In genomic region chr20:35618032-35618371, GRCh38 we compare ENCODE assay signal across 9 cellular contexts. TPM values are rescaled to one million over a fixed set of nuclear protein-coding genes. Genes with fewer than 3 reads are reported as not detected.
A peak's percentile ranks its signal among the peaks of the same experiment; 100 is the strongest.
DNase-seq lines count a peak whose midpoint lies in the region; ATAC-seq and TF ChIP-seq lines count a peak whose summit lies in the region.
"Had no signal": no experiment of that assay in that cellular context is flagged by ENCODE, and none has a peak within 500 bp of the region (broad histone marks: within the 10 kb centered on the region; RNA-seq: fewer than 3 reads in every experiment).

No MANE protein-coding gene starts in this region.

- no peaks in the 10 kb centered on the region for H3K9me3 ChIP-seq in tibial nerve

- H3K36me3 Mint-ChIP-seq in activated T-cell treated with anti-CD3 and anti-CD28 coated beads, Interleukin-2, amount 50 U/mL, for 72 hours (ENCODE audit: insufficient read depth in 2 of 2): peaks cover 0 to 2% of the 10 kb centered on the region in 2 donors
- H3K36me3 Mint-ChIP-seq in activated naive CD8-positive, alpha-beta T cell treated with anti-CD3 and anti-CD28 coated beads, Interleukin-2, amount 50 U/mL, for 24 hours (ENCODE audit: low read depth): no peaks in the 10 kb centered on the region

- peaks cover 1% of the 10 kb centered on the region for H3K36me3 ChIP-seq in kidney epithelial cell (ENCODE audit: control insufficient read depth, insufficient read depth, low read length)
- H3K36me3 ChIP-seq in tibial nerve: peaks cover 0 to 22% (median 0%) of the 10 kb centered on the region in 3 donors

- no peak for DNase-seq in activated T-cell treated with anti-CD3 and anti-CD28 coated beads, Interleukin-2, amount 50 U/mL, for 72 hours
- no peak for DNase-seq in activated T-cell treated with anti-CD3 and anti-CD28 coated beads, Interleukin-2, amount 50 U/mL, for 1 hour
- DNase-seq in activated naive CD8-positive, alpha-beta T cell treated with anti-CD3 and anti-CD28 coated beads, Interleukin-2, amount 50 U/mL, for 24 hours: no peak
- DNase-seq in kidney epithelial cell (ENCODE audit: low read depth): no peak
- no peak for DNase-seq in tibial nerve (ENCODE audit: low spot score in 2 of 2)
- DNase-seq in AG08396 (ENCODE audit: low spot score): no peak
- DNase-seq in NCI-H446 (lab: John Stamatoyannopoulos, UW): no peak
- DNase-seq: NCI-H187 treated with DMSO at 0.1 percent for 48 hours had no signal

- WGBS in tibial nerve, 2 donors: 34 to 37% methylated on average over 3 of the region's 3 CpGs

- H3K9me3 Mint-ChIP-seq in activated T-cell treated with anti-CD3 and anti-CD28 coated beads, Interleukin-2, amount 50 U/mL, for 72 hours: no peaks in the 10 kb centered on the region
- H3K9me3 Mint-ChIP-seq in activated naive CD8-positive, alpha-beta T cell treated with anti-CD3 and anti-CD28 coated beads, Interleukin-2, amount 50 U/mL, for 24 hours: no peaks in the 10 kb centered on the region

- peak overlapping the region; percentile 48 for H3K4me3 ChIP-seq in kidney epithelial cell (ENCODE audit: low read depth, low read length)
- peak overlapping the region; percentile 21 to 75 (median 64) for H3K4me3 ChIP-seq in tibial nerve

- peak overlapping the region in 3 of 4 donors; percentile 73 to 94 (median 81) for H3K27ac ChIP-seq in tibial nerve

- TF ChIP-seq POLR2A in tibial nerve (IDR thresholded peaks at IDR 0.05): no peak

- no peaks in the 10 kb centered on the region for H3K27me3 ChIP-seq in kidney epithelial cell (ENCODE audit: control insufficient read depth, insufficient read depth, low read length)
- H3K27me3 ChIP-seq in tibial nerve: no peaks in the 10 kb centered on the region

- ATAC-seq in activated T-cell treated with anti-CD3 and anti-CD28 coated beads, Interleukin-2, amount 50 U/mL, for 72 hours (replicated peaks in 1 of 2): no peak
- ATAC-seq in activated naive CD8-positive, alpha-beta T cell treated with anti-CD3 and anti-CD28 coated beads, Interleukin-2, amount 50 U/mL, for 24 hours: no peak
- ATAC-seq in GM19397 (IDR thresholded peaks at IDR 0.05; ENCODE audit: unreplicated experiment): no peak

- H3K27ac Mint-ChIP-seq in activated T-cell treated with anti-CD3 and anti-CD28 coated beads, Interleukin-2, amount 50 U/mL, for 72 hours: no peak overlapping the region
- H3K27ac Mint-ChIP-seq in activated naive CD8-positive, alpha-beta T cell treated with anti-CD3 and anti-CD28 coated beads, Interleukin-2, amount 50 U/mL, for 24 hours: peak overlapping the region; percentile 11

- H3K4me1 ChIP-seq in tibial nerve: peaks cover 0 to 41% (median 27%) of the 10 kb centered on the region in 4 donors

- H3K4me1 Mint-ChIP-seq in activated T-cell treated with anti-CD3 and anti-CD28 coated beads, Interleukin-2, amount 50 U/mL, for 72 hours (ENCODE audit: low read depth): peaks cover 67% of the 10 kb centered on the region
- peaks cover 49% of the 10 kb centered on the region for H3K4me1 Mint-ChIP-seq in activated naive CD8-positive, alpha-beta T cell treated with anti-CD3 and anti-CD28 coated beads, Interleukin-2, amount 50 U/mL, for 24 hours

- H3K27me3 Mint-ChIP-seq in activated T-cell treated with anti-CD3 and anti-CD28 coated beads, Interleukin-2, amount 50 U/mL, for 72 hours (ENCODE audit: low read depth): no peaks in the 10 kb centered on the region
- peaks cover 8% of the 10 kb centered on the region for H3K27me3 Mint-ChIP-seq in activated naive CD8-positive, alpha-beta T cell treated with anti-CD3 and anti-CD28 coated beads, Interleukin-2, amount 50 U/mL, for 24 hours

- TF ChIP-seq EP300 in tibial nerve (IDR thresholded peaks at IDR 0.05): no peak

- TF ChIP-seq CTCF in kidney epithelial cell (IDR thresholded peaks at IDR 0.05; ENCODE audit: insufficient read depth, low read length, poor library complexity, severe bottlenecking): no peak
- TF ChIP-seq CTCF in tibial nerve (IDR thresholded peaks at IDR 0.05): no peak

- peak overlapping the region; percentile 80 to 86 for H3K4me3 Mint-ChIP-seq in activated T-cell treated with anti-CD3 and anti-CD28 coated beads, Interleukin-2, amount 50 U/mL, for 72 hours
- H3K4me3 Mint-ChIP-seq in activated naive CD8-positive, alpha-beta T cell treated with anti-CD3 and anti-CD28 coated beads, Interleukin-2, amount 50 U/mL, for 24 hours: peak overlapping the region; percentile 83

RNA-seq across cellular contexts. Expression of gene SPAG4, which starts 2.4 kb away (rescaled TPM):
- total RNA-seq in activated T-cell treated with anti-CD3 and anti-CD28 coated beads, Interleukin-2, amount 50 U/mL, for 72 hours: 1 to 10 TPM; 8.7 to 9.8 TPM
- total RNA-seq in kidney epithelial cell: 2.6 and 7.9 TPM in 2 replicates
- 1 to 10 TPM; 1.3 to 5.7 (median 2.6) TPM for total RNA-seq in tibial nerve

RNA-seq across cellular contexts. Expression of gene CPNE1, which starts 46.7 kb away (rescaled TPM):
- 100 to 1,000 TPM; 459 to 512 TPM for total RNA-seq in activated T-cell treated with anti-CD3 and anti-CD28 coated beads, Interleukin-2, amount 50 U/mL, for 72 hours
- total RNA-seq in kidney epithelial cell (109 and 158 TPM in 2 replicates), tibial nerve (100 to 1,000 TPM; 116 to 151 (median 144) TPM)

RNA-seq across cellular contexts. Expression of gene RBM12, which starts 46.7 kb away (rescaled TPM):
- 10 to 100 TPM; 71.1 to 92.4 TPM for total RNA-seq in activated T-cell treated with anti-CD3 and anti-CD28 coated beads, Interleukin-2, amount 50 U/mL, for 72 hours
- total RNA-seq in kidney epithelial cell (35.7 and 43.2 TPM in 2 replicates), tibial nerve (10 to 100 TPM; 24.9 to 35.0 (median 30.8) TPM)
